ENCODE assay signal across 9 cellular contexts in genomic region chr4:53653484-53654053, GRCh38.
DNase-seq lines count a peak whose midpoint lies in the region; ATAC-seq, FAIRE-seq and TF ChIP-seq lines count a peak whose summit lies in the region.
"Had no signal": no experiment of that assay in that cellular context is flagged by ENCODE, and none has a peak within 500 bp of the region (broad histone marks: within the 10 kb centered on the region; RNA-seq: fewer than 3 reads in every experiment).

No MANE protein-coding gene starts in this region.

- TF ChIP-seq RAD21 in GM12878 (IDR thresholded peaks at IDR 0.05; ENCODE audit: insufficient read depth, low read depth, low read length): peak; percentile 43; the same call in 1 of the 2 replicates

- TF ChIP-seq EP300 in GM12878 (IDR thresholded peaks at IDR 0.05; ENCODE audit: borderline replicate concordance in 1 of 2, control insufficient read depth in 1 of 2, low read depth in 2 of 2, low read length in 2 of 2): peak; percentile 73 to 89; a peak in 3 of 4 replicates

- SMC1A ChIA-PET in GM12878 (lab: Charles Lee; ENCODE audit: uncharacterized antibody, unreplicated experiment): interaction anchor here (0.7 to 12.8 kb wide), 42 partner anchors 8 to 637 kb away, joined by 3 to 110 read pairs (median 5); no protein-coding TSS in a partner anchor

- no peaks in the 10 kb centered on the region for H4K20me1 ChIP-seq in GM12878 (ENCODE audit: control insufficient read depth, insufficient read depth)

- no TSS peak for BruUV-seq in GM12878 (replicated peaks; lab: Mats Ljungman, UMichigan)

- TF ChIP-seq CTCF in heart left ventricle (IDR thresholded peaks at IDR 0.05) (peak in 3 of 12 donors; percentile 6 to 34 (median 17)), GM12878 (IDR thresholded peaks at IDR 0.05 in 2 of 3, conservative IDR thresholded peaks at IDR 0.05 in 1 of 3; ENCODE audit: control insufficient read depth in 2 of 3, extremely low read depth in 1 of 3, insufficient read depth in 1 of 3, low read depth in 3 of 3, low read length in 3 of 3) (peak; percentile 17 to 48 (median 21); a peak in 2 of 6 replicates), progenitor cell of endocrine pancreas (IDR thresholded peaks at IDR 0.05; ENCODE audit: unreplicated experiment) (no peak), GM10248 (IDR thresholded peaks at IDR 0.05; ENCODE audit: control extremely low read depth, extremely low read depth, low read depth, missing control alignments) (no peak)

- peak overlapping the region; percentile 80 for H3K27ac Mint-ChIP-seq in progenitor cell of endocrine pancreas

- H3K9me3 ChIP-seq in heart left ventricle (no peaks in the 10 kb centered on the region), GM12878 (replicated peaks; ENCODE audit: control insufficient read depth, insufficient read depth, low read length) (no peaks in the 10 kb centered on the region)

- H3K4me3 ChIP-seq in heart left ventricle (no peak overlapping the region), GM12878 (no peak overlapping the region)
- H3K4me3 ChIP-seq: skin epidermis had no signal

- DNase-seq in heart left ventricle: no peak
- DNase-seq in Right ventricle myocardium inferior (ENCODE audit: missing footprints): no peak
- peak; percentile 45 to 49 for DNase-seq in Kasumi-1 (lab: John Stamatoyannopoulos, UW)
- DNase-seq in GM12878 (ENCODE audit: low read depth, low spot score): peak; percentile 74
- peak; percentile 18 for DNase-seq in progenitor cell of endocrine pancreas (ENCODE audit: low spot score, unreplicated experiment)
- no peak for DNase-seq in GM10248 (ENCODE audit: extremely low spot score)
- no peak for DNase-seq in NCI-H1694 treated with DMSO at 0.1 percent for 48 hours (lab: John Stamatoyannopoulos, UW)
- no peak for DNase-seq in posterior vena cava (ENCODE audit: low spot score)

- no peaks in the 10 kb centered on the region for H3K27me3 Mint-ChIP-seq in progenitor cell of endocrine pancreas

- intact Hi-C loops in heart left ventricle (cut with DNase I) (loop anchor here in 6 of 10 donors (5.0 to 10.0 kb wide), 6 partner anchors 49 to 571 kb away; partner anchors contain the start of gene PDGFRA (in 1 of the 6)), Right ventricle myocardium inferior (cut with DNase I) (loop anchor here (2.0 to 5.0 kb wide), 3 partner anchors 54 to 161 kb away; no protein-coding TSS in a partner anchor), GM12878 (cut with micrococcal nuclease; ENCODE audit: unreplicated experiment) (loop anchor here (1.0 to 5.0 kb wide), 5 partner anchors 49 to 162 kb away; no protein-coding TSS in a partner anchor), posterior vena cava (cut with DNase I) (no loop called here)

- peak; percentile 41 for FAIRE-seq in GM12878 (lab: Jason Lieb, UNC)

- WGBS in heart left ventricle, 4 donors: 59 to 74% (median 67%) methylated on average over 6 of the region's 6 CpGs
- WGBS in GM12878 (ENCODE audit: insufficient coverage, insufficient replicate concordance, low lambda C conversion rate, missing lambda C conversion rate): 69% methylated on average over 6 of the region's 6 CpGs

- peak overlapping the region; percentile 75 for H2AFZ ChIP-seq in GM12878 (ENCODE audit: control insufficient read depth, low read depth, low read length)

- H3K36me3 ChIP-seq in heart left ventricle (no peaks in the 10 kb centered on the region), GM12878 (ENCODE audit: control insufficient read depth in 2 of 2, insufficient read depth in 2 of 2, low read length in 1 of 2) (no peaks in the 10 kb centered on the region)

- CTCF ChIA-PET in GM12878 (lab: Yijun Ruan, JAX): interaction anchor here (0.7 to 9.9 kb wide), 35 partner anchors 9 to 647 kb away, joined by 3 to 112 read pairs (median 6); no protein-coding TSS in a partner anchor
- CTCF ChIA-PET in GM10248 (lab: Yijun Ruan, JAX): interaction anchor here (1.0 to 2.4 kb wide), 7 partner anchors 8 to 136 kb away, joined by 3 to 10 read pairs (median 5); no protein-coding TSS in a partner anchor

- H3K4me1 ChIP-seq in heart left ventricle (peaks cover 0 to 38% (median 17%) of the 10 kb centered on the region in 12 donors), GM12878 (ENCODE audit: control insufficient read depth, insufficient read depth, low read length) (peaks cover 16% of the 10 kb centered on the region)

- no peaks in the 10 kb centered on the region for H3K9me3 Mint-ChIP-seq in progenitor cell of endocrine pancreas (ENCODE audit: low read depth)

- H3K4me3 Mint-ChIP-seq in progenitor cell of endocrine pancreas (ENCODE audit: low read depth): no peak overlapping the region

- RAD21 ChIA-PET in GM12878 (lab: Charles Lee; ENCODE audit: unreplicated experiment): interaction anchor here (0.8 to 8.3 kb wide), 43 partner anchors 9 to 640 kb away, joined by 3 to 145 read pairs (median 4); partner anchors contain the start of gene FIP1L1

- peak in 1 of 4 donors; percentile 25 for ATAC-seq in heart left ventricle
- ATAC-seq in Right ventricle myocardium inferior: no peak
- peak; percentile 84 for ATAC-seq in GM12878

- H3K27me3 ChIP-seq in heart left ventricle (no peaks in the 10 kb centered on the region), GM12878 (replicated peaks in 1 of 2; ENCODE audit: control insufficient read depth in 2 of 2, insufficient read depth in 2 of 2, low read length in 1 of 2) (no peaks in the 10 kb centered on the region)

- TF ChIP-seq POLR2A in heart left ventricle (IDR thresholded peaks at IDR 0.05): no peak
- no peak for TF ChIP-seq POLR2A in GM12878 (IDR thresholded peaks at IDR 0.05; ENCODE audit: low read depth, low read length)

- H3K27ac ChIP-seq in heart left ventricle (peak overlapping the region in 7 of 12 donors; percentile 5 to 77 (median 32)), GM12878 (ENCODE audit: control insufficient read depth, insufficient read depth) (peak overlapping the region; percentile 9; the same call in 1 of the 2 replicates)

- in situ Hi-C loops in GM12878 (cut with MboI): no loop called here

- peaks cover 19% of the 10 kb centered on the region for H3K4me1 Mint-ChIP-seq in progenitor cell of endocrine pancreas (ENCODE audit: low read depth)

- POLR2A ChIA-PET in GM12878 (lab: Charles Lee) (interaction anchor here (1.0 to 4.8 kb wide), 12 partner anchors 11 to 454 kb away, joined by 3 to 41 read pairs (median 6); no protein-coding TSS in a partner anchor), GM10248 (lab: Yijun Ruan, JAX) (no interaction called here)

- H3K9ac ChIP-seq in GM12878 (ENCODE audit: control insufficient read depth, insufficient read depth, low read length): peak overlapping the region; percentile 37; the same call in 1 of the 2 replicates

- no peaks in the 10 kb centered on the region for H3K79me2 ChIP-seq in GM12878 (ENCODE audit: control insufficient read depth, insufficient read depth, low read length)

- no peaks in the 10 kb centered on the region for H3K36me3 Mint-ChIP-seq in progenitor cell of endocrine pancreas (ENCODE audit: insufficient read depth)

- peak overlapping the region; percentile 71 for H3K4me2 ChIP-seq in GM12878 (ENCODE audit: control insufficient read depth, insufficient read depth)

TF ChIP-seq in GM12878, 131 proteins besides CTCF, POLR2A, EP300 and RAD21 (continues in another document):
- TF ChIP-seq RELB (IDR thresholded peaks at IDR 0.05; ENCODE audit: low read depth) (no peak; the same call in 1 of the 2 replicates), ZNF687 (IDR thresholded peaks at IDR 0.05) (peak; percentile 91), SREBF2 (IDR thresholded peaks at IDR 0.05; ENCODE audit: low read length) (no peak), SIX5 (IDR thresholded peaks at IDR 0.05; ENCODE audit: low read depth, low read length, severe bottlenecking) (no peak), ZNF24 (IDR thresholded peaks at IDR 0.05) (no peak), HCFC1 (IDR thresholded peaks at IDR 0.05; ENCODE audit: low read length) (no peak), MTA2 (IDR thresholded peaks at IDR 0.05; ENCODE audit: low read depth) (peak; percentile 96)

Comparison
In these comparisons a context has a peak if more than half of its experiments do, and no peak if none do; other contexts are left out.
1. DNase-seq: peak in Kasumi-1 (2 of 2), GM12878 (single experiment) and progenitor cell of endocrine pancreas (single experiment); none in heart left ventricle (0 of 5), Right ventricle myocardium inferior (single experiment), GM10248 (single experiment), NCI-H1694 treated with DMSO at 0.1 percent for 48 hours (single experiment) and posterior vena cava (single experiment).
2. CTCF ChIP-seq: peak in GM12878 (3 of 3); none in progenitor cell of endocrine pancreas (single experiment) and GM10248 (single experiment).
3. intact Hi-C loops: an anchor here in heart left ventricle (5.0 to 10.0 kb wide), Right ventricle myocardium inferior (2.0 to 5.0 kb wide) and GM12878 (1.0 to 5.0 kb wide); none called in posterior vena cava.